In genomic region chr18:56233595-56233994, GRCh38 we compare ENCODE assay signal across 11 cellular contexts.
DNase-seq lines count a peak whose midpoint lies in the region; ATAC-seq and TF ChIP-seq lines count a peak whose summit lies in the region.
"Had no signal": no experiment of that assay in that cellular context is flagged by ENCODE, and none has a peak within 500 bp of the region (broad histone marks: within the 10 kb centered on the region; RNA-seq: fewer than 3 reads in every experiment).

No MANE protein-coding gene starts in this region.

- peak overlapping the region; percentile 24 for H3K9ac ChIP-seq in adipocyte (ENCODE audit: low read length)

- H3K27me3 ChIP-seq in adipocyte (replicated peaks; ENCODE audit: control insufficient read depth, insufficient read depth, low read length) (no peaks in the 10 kb centered on the region), gastrocnemius medialis (no peaks in the 10 kb centered on the region), esophagus squamous epithelium (no peaks in the 10 kb centered on the region)

- TF ChIP-seq CTCF in fibroblast of the aortic adventitia (IDR thresholded peaks at IDR 0.05; ENCODE audit: insufficient read depth, low read length), result no peak
- TF ChIP-seq CTCF in gastrocnemius medialis (IDR thresholded peaks at IDR 0.05 in 4 of 5, conservative IDR thresholded peaks at IDR 0.05 in 1 of 5), result no peak
- no peak for TF ChIP-seq CTCF in esophagus squamous epithelium (IDR thresholded peaks at IDR 0.05)

- H3K36me3 ChIP-seq in adipocyte (ENCODE audit: control insufficient read depth, insufficient read depth, low read length, severe bottlenecking) (no peaks in the 10 kb centered on the region), gastrocnemius medialis (no peaks in the 10 kb centered on the region), esophagus squamous epithelium (no peaks in the 10 kb centered on the region)

- H3K4me1 ChIP-seq in adipocyte (ENCODE audit: control insufficient read depth, insufficient read depth, low read length) (peaks cover 9% of the 10 kb centered on the region), gastrocnemius medialis (no peaks in the 10 kb centered on the region), esophagus squamous epithelium (peaks cover 0 to 15% (median 0%) of the 10 kb centered on the region in 3 donors)

- in situ Hi-C loops in gastrocnemius medialis (cut with MboI; ENCODE audit: low sequenced_read_pairs in 4 of 4), result no loop called here

- H3K9me3 ChIP-seq in adipocyte (ENCODE audit: control insufficient read depth, low read length) (peaks cover 5% of the 10 kb centered on the region), gastrocnemius medialis (no peaks in the 10 kb centered on the region), esophagus squamous epithelium (no peaks in the 10 kb centered on the region)

- peak; percentile 88 for DNase-seq in GM03348 (ENCODE audit: low spot score)
- DNase-seq in adipocyte (ENCODE audit: low read depth), result peak; percentile 89
- peak; percentile 93 for DNase-seq in fibroblast of the aortic adventitia (ENCODE audit: low read depth)
- DNase-seq in gastrocnemius medialis, result peak in 1 of 2 donors; percentile 17
- DNase-seq in germinal center (ENCODE audit: low spot score), result no peak
- no peak for DNase-seq in esophagus squamous epithelium (lab: John Stamatoyannopoulos, UW)
- DNase-seq in NCI-H1436 treated with DMSO at 0.1 percent for 48 hours (lab: John Stamatoyannopoulos, UW), result no peak
- DNase-seq: naive thymus-derived CD8-positive, alpha-beta T cell; NCI-H526 treated with DMSO at 0.1 percent for 48 hours; stimulated activated CD4-positive, alpha-beta T cell treated with anti-CD3 and anti-CD28 coated beads, Interleukin-4, amount 100 ng/mL, for 1 hour had no signal

- ATAC-seq in gastrocnemius medialis (peak; percentile 44 to 76), GM19395 (IDR thresholded peaks at IDR 0.05; ENCODE audit: unreplicated experiment) (no peak)
- ATAC-seq: naive thymus-derived CD8-positive, alpha-beta T cell had no signal

- intact Hi-C loops in gastrocnemius medialis (cut with DNase I; ENCODE audit: low total_unique reads) (loop anchor here (10.0 kb wide), 1 partner anchor 151 kb away; no protein-coding TSS in a partner anchor), esophagus squamous epithelium (cut with DNase I) (no loop called here)

- 14 to 20% methylated on average over 2 of the region's 2 CpGs for WGBS in esophagus squamous epithelium, 2 donors

- TF ChIP-seq POLR2A in gastrocnemius medialis (IDR thresholded peaks at IDR 0.05) (no peak), esophagus squamous epithelium (IDR thresholded peaks at IDR 0.05) (no peak)

- H3K27ac ChIP-seq in gastrocnemius medialis (peak overlapping the region in 2 of 4 donors; percentile 23 to 33), esophagus squamous epithelium (peak overlapping the region in 2 of 4 donors; percentile 26 to 41)

- no peak overlapping the region for H3K4me3 ChIP-seq in adipocyte (ENCODE audit: low read length)
- no peak overlapping the region for H3K4me3 ChIP-seq in fibroblast of the aortic adventitia (ENCODE audit: low read depth, low read length)
- no peak overlapping the region for H3K4me3 ChIP-seq in gastrocnemius medialis
- H3K4me3 ChIP-seq in esophagus squamous epithelium, result no peak overlapping the region

Comparison
In these comparisons a context has a peak if more than half of its experiments do, and no peak if none do; other contexts are left out.
1. DNase-seq: peak in GM03348 (single experiment), adipocyte (single experiment) and fibroblast of the aortic adventitia (single experiment); none in germinal center (single experiment), esophagus squamous epithelium (single experiment) and NCI-H1436 treated with DMSO at 0.1 percent for 48 hours (single experiment).